Comparison of ENCODE assay signal across 9 cellular contexts in the genomic region with DNA sequence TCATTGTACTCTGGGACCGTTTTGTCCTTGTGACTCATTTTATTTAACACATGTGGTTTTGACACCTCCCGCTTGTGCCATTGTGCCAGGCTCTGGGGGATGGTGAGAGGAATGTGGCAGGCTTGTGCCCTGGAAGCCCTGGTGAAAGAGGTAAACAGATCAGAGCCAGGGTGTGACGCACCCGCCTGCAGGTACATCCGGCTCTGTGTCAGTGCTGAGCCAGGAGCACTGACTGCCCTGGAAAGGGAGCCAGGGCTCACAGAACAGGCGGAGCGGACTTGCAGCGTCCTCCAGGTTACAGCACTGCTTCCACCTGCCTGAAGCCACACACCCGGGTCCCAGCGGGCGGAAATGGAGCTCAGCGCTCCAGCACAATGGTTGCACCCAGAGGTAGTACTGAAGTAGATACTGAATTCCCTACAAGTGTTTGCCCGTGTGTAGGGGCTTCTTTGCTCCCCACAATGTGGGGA. TPM values are rescaled to one million over a fixed set of nuclear protein-coding genes. Genes with fewer than 3 reads are reported as not detected.
DNase-seq lines count a peak whose midpoint lies in the region; ATAC-seq and TF ChIP-seq lines count a peak whose summit lies in the region.
"Had no signal": no experiment of that assay in that cellular context is flagged by ENCODE, and none has a peak within 500 bp of the region (broad histone marks: within the 10 kb centered on the region; RNA-seq: fewer than 3 reads in every experiment).

No MANE protein-coding gene starts in this region.

- no peak overlapping the region for H3K27ac Mint-ChIP-seq in activated T-cell treated with anti-CD3 and anti-CD28 coated beads, Interleukin-2, amount 50 U/mL, for 72 hours

- intact Hi-C loops in PC-3 (cut with micrococcal nuclease), result loop anchor here (10.0 kb wide), 1 partner anchor 141 kb away; the partner anchor contains the start of gene COX10

- no peaks in the 10 kb centered on the region for H3K9me2 ChIP-seq in PC-3 (replicated peaks; ENCODE audit: low read length)

- ATAC-seq in PC-3, result peak; percentile 97
- peak; percentile 37 to 53 for ATAC-seq in activated T-cell treated with anti-CD3 and anti-CD28 coated beads, Interleukin-2, amount 50 U/mL, for 72 hours (replicated peaks in 1 of 2)
- no peak for ATAC-seq in HG02588 (IDR thresholded peaks at IDR 0.05; ENCODE audit: unreplicated experiment)
- no peak for ATAC-seq in HG02981 (IDR thresholded peaks at IDR 0.05; ENCODE audit: unreplicated experiment)
- ATAC-seq in GM19452 (IDR thresholded peaks at IDR 0.05; ENCODE audit: unreplicated experiment), result no peak
- ATAC-seq in omental fat pad (ENCODE audit: low FRiP score), result no peak

- no peak overlapping the region for H3K27ac ChIP-seq in PC-3 (ENCODE audit: low read length)
- H3K27ac ChIP-seq: SK-N-MC had no signal

- H3K4me3 Mint-ChIP-seq in activated T-cell treated with anti-CD3 and anti-CD28 coated beads, Interleukin-2, amount 50 U/mL, for 72 hours, result peak overlapping the region; percentile 78 to 85

- H3K27me3 ChIP-seq in PC-3 (ENCODE audit: low read length) (no peaks in the 10 kb centered on the region), kidney epithelial cell (ENCODE audit: control insufficient read depth, insufficient read depth, low read length) (no peaks in the 10 kb centered on the region)

- H3K9ac ChIP-seq in PC-3 (ENCODE audit: low read length), result no peak overlapping the region

- TF ChIP-seq CTCF in PC-3 (conservative IDR thresholded peaks at IDR 0.05; ENCODE audit: low read depth, low read length), result no peak
- TF ChIP-seq CTCF in kidney epithelial cell (IDR thresholded peaks at IDR 0.05; ENCODE audit: insufficient read depth, low read length, poor library complexity, severe bottlenecking), result no peak
- no peak for TF ChIP-seq CTCF in omental fat pad (IDR thresholded peaks at IDR 0.05)

- CTCF ChIA-PET in PC-3 (lab: Charles Lee), result no interaction called here

- POLR2A ChIA-PET in PC-3 (lab: Charles Lee; ENCODE audit: unreplicated experiment), result no interaction called here

- no peaks in the 10 kb centered on the region for H3K9me3 ChIP-seq in PC-3 (ENCODE audit: low read length)

- H3K9me3 Mint-ChIP-seq in activated T-cell treated with anti-CD3 and anti-CD28 coated beads, Interleukin-2, amount 50 U/mL, for 72 hours, result no peaks in the 10 kb centered on the region

- no peaks in the 10 kb centered on the region for H3K79me2 ChIP-seq in PC-3 (ENCODE audit: low read length)

- no peak overlapping the region for H2AFZ ChIP-seq in PC-3 (ENCODE audit: low read length)

- peaks cover 10% of the 10 kb centered on the region; the same call in 1 of the 2 replicates for H4K20me1 ChIP-seq in PC-3 (ENCODE audit: low read length)

- no peaks in the 10 kb centered on the region for H3F3A ChIP-seq in PC-3 (ENCODE audit: low read length, unreplicated experiment)

- no peaks in the 10 kb centered on the region for H3K27me3 Mint-ChIP-seq in activated T-cell treated with anti-CD3 and anti-CD28 coated beads, Interleukin-2, amount 50 U/mL, for 72 hours (ENCODE audit: low read depth)

- peaks cover 8 to 15% of the 10 kb centered on the region in 2 donors for H3K36me3 Mint-ChIP-seq in activated T-cell treated with anti-CD3 and anti-CD28 coated beads, Interleukin-2, amount 50 U/mL, for 72 hours (ENCODE audit: insufficient read depth in 2 of 2)

- H3K36me3 ChIP-seq in PC-3 (ENCODE audit: low read depth, low read length) (peaks cover 31% of the 10 kb centered on the region), kidney epithelial cell (ENCODE audit: control insufficient read depth, insufficient read depth, low read length) (no peaks in the 10 kb centered on the region)

- no TSS peak for BruUV-seq in PC-3 (replicated peaks; lab: Mats Ljungman, UMichigan)

- peaks cover 16% of the 10 kb centered on the region for H3K4me1 ChIP-seq in PC-3 (ENCODE audit: insufficient read depth, low read length)

- H3K4me2 ChIP-seq in PC-3 (ENCODE audit: low read length), result peak overlapping the region; percentile 64

- DNase-seq in PC-3 (peak; percentile 99), kidney epithelial cell (ENCODE audit: low read depth) (peak; percentile 34), omental fat pad (ENCODE audit: low spot score) (no peak)
- DNase-seq in activated T-cell treated with anti-CD3 and anti-CD28 coated beads, Interleukin-2, amount 50 U/mL, for 72 hours, result peak; percentile 55 to 63
- DNase-seq in stimulated activated CD8-positive, alpha-beta memory T cell treated with anti-CD3 and anti-CD28 coated beads, Interleukin-7, amount 100 ng/mL, for 24 hours (ENCODE audit: low read depth), result peak; percentile 52

- H3K4me3 ChIP-seq in PC-3 (ENCODE audit: low read length), result no peak overlapping the region
- H3K4me3 ChIP-seq in kidney epithelial cell (ENCODE audit: low read depth, low read length), result no peak overlapping the region
- H3K4me3 ChIP-seq: SK-N-MC had no signal

- peaks cover 83% of the 10 kb centered on the region for H3K4me1 Mint-ChIP-seq in activated T-cell treated with anti-CD3 and anti-CD28 coated beads, Interleukin-2, amount 50 U/mL, for 72 hours (ENCODE audit: low read depth)

RNA-seq across cellular contexts. Expression of gene CDRT15, which starts 30.6 kb away (rescaled TPM):
- total RNA-seq in PC-3 (2014; rRNA removed) (not detected in 2 replicates), kidney epithelial cell (not detected in 2 replicates), omental fat pad (not detected)
- not detected for total RNA-seq in activated T-cell treated with anti-CD3 and anti-CD28 coated beads, Interleukin-2, amount 50 U/mL, for 72 hours

Comparison
In these comparisons a context has a peak if more than half of its experiments do, and no peak if none do; other contexts are left out.
1. ATAC-seq: peak in PC-3 (single experiment) and activated T-cell treated with anti-CD3 and anti-CD28 coated beads, Interleukin-2, amount 50 U/mL, for 72 hours (2 of 2); none in HG02588 (single experiment), HG02981 (single experiment), GM19452 (single experiment) and omental fat pad (single experiment).